Comparison of ENCODE assay signal across 27 cellular contexts in the genomic region with DNA sequence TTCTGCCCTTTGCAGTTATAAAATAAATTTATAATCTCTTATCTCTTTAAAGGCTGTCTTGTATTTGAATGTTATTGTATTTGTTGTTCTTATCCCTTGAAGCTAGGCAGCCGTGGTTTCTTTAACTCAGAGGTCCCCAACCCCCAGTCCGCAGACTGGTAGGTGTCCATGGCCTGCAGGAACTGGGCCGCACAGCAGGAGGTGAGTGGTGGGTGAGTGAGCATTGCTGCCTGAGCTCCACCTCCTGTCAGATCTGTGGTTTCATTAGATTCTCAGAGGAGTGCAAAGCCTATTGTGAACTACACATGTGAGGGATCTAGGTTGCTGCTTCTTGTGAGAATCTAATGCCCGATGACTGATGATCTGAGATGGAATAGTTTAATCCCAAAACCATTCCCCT.
"Had no signal": no experiment of that assay in that cellular context is flagged by ENCODE, and none has a peak within 500 bp of the region (broad histone marks: within the 10 kb centered on the region; RNA-seq: fewer than 3 reads in every experiment).

No MANE protein-coding gene starts in this region.

- H3K9me3 ChIP-seq: breast epithelium, left ventricle myocardium inferior, neutrophil, pancreas, prostate gland, spleen, suprapubic skin, tibial artery, upper lobe of right lung had no signal

- H3K27ac Mint-ChIP-seq: activated naive CD8-positive, alpha-beta T cell; nephron; T-helper 2 cell treated with Interferon-gamma antibody and Interleukin-4, amounts not matched to agents 5 μg/mL and 100 μg/mL, for 36 hours had no signal

- H3K36me3 Mint-ChIP-seq: activated naive CD8-positive, alpha-beta T cell had no signal

- H3K4me1 Mint-ChIP-seq: nephron had no signal

- H3K4me3 ChIP-seq: breast epithelium, left ventricle myocardium inferior, lung, pancreas, prostate gland, spleen, suprapubic skin, tibial artery, upper lobe of right lung had no signal

- H3K27me3 ChIP-seq: breast epithelium, neutrophil, pancreas, spleen, suprapubic skin, tibial artery, upper lobe of right lung had no signal

- DNase-seq: activated CD4-positive, alpha-beta T cell treated with anti-CD3 and anti-CD28 coated beads for 4 hours; activated CD4-positive, alpha-beta T cell treated with anti-CD3 and anti-CD28 coated beads, Interleukin-2, amount 50 U/mL, for 4 hours; activated CD8-positive, alpha-beta memory T cell treated with anti-CD3 and anti-CD28 coated beads for 24 hours; activated effector memory CD4-positive, alpha-beta T cell treated with Interleukin-2 at 50 U/mL for 16 hours; activated naive CD4-positive, alpha-beta T cell treated with Interleukin-2 at 50 U/mL for 16 hours; aorta; central memory CD4-positive, alpha-beta T cell; dermis blood vessel endothelial cell; effector CD4-positive, alpha-beta T cell; left ventricle myocardium inferior; pancreas; spleen; stimulated activated naive CD4-positive, alpha-beta T cell; T-helper 1 cell; tibial artery; upper lobe of right lung had no signal

- FAIRE-seq: endometrium, frontal cortex, islet of Langerhans, pancreas had no signal

- H3K4me3 Mint-ChIP-seq: activated naive CD8-positive, alpha-beta T cell; nephron; T-helper 2 cell treated with Interferon-gamma antibody and Interleukin-4, amounts not matched to agents 5 μg/mL and 100 μg/mL, for 36 hours had no signal

- H3K36me3 ChIP-seq: breast epithelium, left ventricle myocardium inferior, neutrophil, pancreas, prostate gland, spleen, suprapubic skin, tibial artery, upper lobe of right lung had no signal

- H3K4me1 ChIP-seq: breast epithelium, prostate gland, spleen, suprapubic skin, tibial artery, upper lobe of right lung had no signal

- H3K27ac ChIP-seq: breast epithelium, left ventricle myocardium inferior, neutrophil, pancreas, prostate gland, spleen, suprapubic skin, tibial artery, upper lobe of right lung had no signal

- H3K9me3 Mint-ChIP-seq: nephron; T-helper 2 cell treated with Interferon-gamma antibody and Interleukin-4, amounts not matched to agents 5 μg/mL and 100 μg/mL, for 36 hours had no signal
